ENCODE assay signal across 21 cellular contexts in the genomic region with DNA sequence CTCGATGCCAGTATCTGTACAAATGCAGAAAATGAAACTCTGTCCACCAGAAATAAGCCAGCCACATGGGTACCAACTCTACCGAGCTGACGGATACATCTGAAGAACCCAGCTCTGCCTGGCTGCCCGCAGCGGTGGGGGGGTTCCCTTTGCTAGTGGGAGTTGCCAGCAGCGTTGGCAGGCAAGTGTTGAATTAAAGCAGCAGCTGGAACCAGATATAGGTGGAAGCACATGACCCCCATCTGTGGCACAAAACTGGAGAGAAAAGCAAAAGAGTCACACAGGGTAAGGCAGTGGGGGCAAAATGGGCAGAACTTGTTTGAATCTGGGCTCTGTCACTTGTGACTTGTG. TPM values are rescaled to one million over a fixed set of nuclear protein-coding genes. Genes with fewer than 3 reads are reported as not detected.
DNase-seq lines count a peak whose midpoint lies in the region; ATAC-seq and TF ChIP-seq lines count a peak whose summit lies in the region.
"Had no signal": no experiment of that assay in that cellular context is flagged by ENCODE, and none has a peak within 500 bp of the region (broad histone marks: within the 10 kb centered on the region; RNA-seq: fewer than 3 reads in every experiment).

No MANE protein-coding gene starts in this region.

- H3K9me2 ChIP-seq in OCI-LY7 (ENCODE audit: insufficient read depth, low read length), result no peaks in the 10 kb centered on the region
- H3K9me2 ChIP-seq: SK-N-SH had no signal

- H4K20me1 ChIP-seq in OCI-LY7 (ENCODE audit: insufficient read depth, low read length), result no peaks in the 10 kb centered on the region

- DNase-seq in CD8-positive, alpha-beta T cell, result no peak
- DNase-seq in OCI-LY7 (ENCODE audit: low spot score) (peak; percentile 24), medulla oblongata (ENCODE audit: extremely low spot score) (no peak), right atrium auricular region (ENCODE audit: low spot score) (no peak), cerebellum (ENCODE audit: low spot score) (no peak), SK-N-DZ (ENCODE audit: low spot score) (no peak)
- DNase-seq: activated T-cell treated with anti-CD3 and anti-CD28 coated beads, Interleukin-2, amount 50 U/mL, for 4 hours; DMS79 treated with DMSO at 0.1 percent for 48 hours; foreskin fibroblast; immature natural killer cell; NCI-H1092; NCI-H774; SK-N-SH; stimulated activated CD4-positive, alpha-beta T cell treated with anti-CD3 and anti-CD28 coated beads, Interleukin-2, amount 100 ng/mL, for 48 hours; stimulated activated naive CD4-positive, alpha-beta T cell had no signal

- peaks cover 33% of the 10 kb centered on the region for H3K4me1 Mint-ChIP-seq in CD8-positive, alpha-beta T cell (ENCODE audit: low read depth)
- H3K4me1 Mint-ChIP-seq: immature natural killer cell had no signal

- peak overlapping the region; percentile 79; the same call in 1 of the 2 replicates for H2AFZ ChIP-seq in OCI-LY7 (ENCODE audit: low read length)

- no peak for TF ChIP-seq CTCF in CD8-positive, alpha-beta T cell (IDR thresholded peaks at IDR 0.05)
- no peak for TF ChIP-seq CTCF in OCI-LY7 (conservative IDR thresholded peaks at IDR 0.05; ENCODE audit: low read length)
- TF ChIP-seq CTCF in right atrium auricular region (IDR thresholded peaks at IDR 0.05), result no peak

- intact Hi-C loops in CD8-positive, alpha-beta T cell (cut with DNase I, micrococcal nuclease), result no loop called here
- intact Hi-C loops in OCI-LY7 (cut with micrococcal nuclease; ENCODE audit: unreplicated experiment), result no loop called here

- POLR2A ChIA-PET in CD8-positive, alpha-beta T cell (lab: Charles Lee), result no interaction called here
- POLR2A ChIA-PET in OCI-LY7 (lab: Charles Lee), result interaction anchor here (1.4 to 1.7 kb wide), 2 partner anchors 10 to 42 kb away, joined by 4 to 5 read pairs; no protein-coding TSS in a partner anchor

- no peaks in the 10 kb centered on the region for H3K9me3 Mint-ChIP-seq in CD8-positive, alpha-beta T cell
- H3K9me3 Mint-ChIP-seq: activated T-cell treated with anti-CD3 and anti-CD28 coated beads, Interleukin-2, amount 50 U/mL, for 4 hours; immature natural killer cell; WTC11 had no signal

- ATAC-seq in CD8-positive, alpha-beta T cell, result peak; percentile 40
- peak; percentile 34 for ATAC-seq in HG03060 (IDR thresholded peaks at IDR 0.05; ENCODE audit: low read depth, unreplicated experiment)
- ATAC-seq: activated T-cell treated with anti-CD3 and anti-CD28 coated beads, Interleukin-2, amount 50 U/mL, for 4 hours; WTC11 had no signal

- H3K36me3 Mint-ChIP-seq in CD8-positive, alpha-beta T cell, result no peaks in the 10 kb centered on the region
- H3K36me3 Mint-ChIP-seq: WTC11 had no signal

- no peak overlapping the region for H3K4me3 ChIP-seq in CD8-positive, alpha-beta T cell (ENCODE audit: low read depth, low read length)
- H3K4me3 ChIP-seq in OCI-LY7 (ENCODE audit: low read depth, low read length, poor library complexity, severe bottlenecking) (peak overlapping the region; percentile 35), right atrium auricular region (no peak overlapping the region)
- H3K4me3 ChIP-seq: ascending aorta, vagina had no signal

- no TSS peak for BruUV-seq in OCI-LY7 (replicated peaks; lab: Mats Ljungman, UMichigan)

- H3K27me3 ChIP-seq in CD8-positive, alpha-beta T cell (ENCODE audit: insufficient read depth, low read length), result no peaks in the 10 kb centered on the region
- H3K27me3 ChIP-seq in right atrium auricular region, result no peaks in the 10 kb centered on the region
- H3K27me3 ChIP-seq: ascending aorta, vagina had no signal

- H3K79me2 ChIP-seq in OCI-LY7 (ENCODE audit: insufficient read depth, low read depth, low read length), result no peaks in the 10 kb centered on the region

- H3K36me3 ChIP-seq in CD8-positive, alpha-beta T cell (ENCODE audit: insufficient read depth, low read length), result no peaks in the 10 kb centered on the region
- H3K36me3 ChIP-seq in OCI-LY7 (ENCODE audit: insufficient read depth, low read length) (no peaks in the 10 kb centered on the region; the same call in 1 of the 2 replicates), right atrium auricular region (no peaks in the 10 kb centered on the region)
- H3K36me3 ChIP-seq: ascending aorta, vagina had no signal

- no peak overlapping the region for H3K4me3 Mint-ChIP-seq in CD8-positive, alpha-beta T cell
- H3K4me3 Mint-ChIP-seq: activated T-cell treated with anti-CD3 and anti-CD28 coated beads, Interleukin-2, amount 50 U/mL, for 4 hours; immature natural killer cell; WTC11 had no signal

- H3K27ac ChIP-seq in CD8-positive, alpha-beta T cell (ENCODE audit: low read depth, low read length), result no peak overlapping the region
- H3K27ac ChIP-seq in OCI-LY7 (ENCODE audit: low read depth, low read length, poor library complexity, severe bottlenecking) (peak overlapping the region; percentile 38), right atrium auricular region (no peak overlapping the region)
- H3K27ac ChIP-seq: ascending aorta, vagina had no signal

- no peak overlapping the region for H3K27ac Mint-ChIP-seq in CD8-positive, alpha-beta T cell
- H3K27ac Mint-ChIP-seq: progenitor cell of endocrine pancreas, WTC11 had no signal

- H3K27me3 Mint-ChIP-seq in CD8-positive, alpha-beta T cell (ENCODE audit: low read depth), result no peaks in the 10 kb centered on the region

- H3K4me1 ChIP-seq in CD8-positive, alpha-beta T cell (ENCODE audit: insufficient read depth, low read length), result peaks cover 12% of the 10 kb centered on the region
- H3K4me1 ChIP-seq in OCI-LY7 (ENCODE audit: insufficient read depth, low read length, poor library complexity, severe bottlenecking), result peaks cover 62% of the 10 kb centered on the region
- no peaks in the 10 kb centered on the region for H3K4me1 ChIP-seq in right atrium auricular region
- H3K4me1 ChIP-seq: ascending aorta, vagina had no signal

- H3K4me2 ChIP-seq in OCI-LY7 (ENCODE audit: low read length), result peak overlapping the region; percentile 63
- H3K4me2 ChIP-seq: SK-N-SH had no signal

- no peaks in the 10 kb centered on the region for H3K9me3 ChIP-seq in CD8-positive, alpha-beta T cell (ENCODE audit: low read length)
- no peaks in the 10 kb centered on the region for H3K9me3 ChIP-seq in OCI-LY7 (ENCODE audit: low read length)
- no peaks in the 10 kb centered on the region for H3K9me3 ChIP-seq in right atrium auricular region
- H3K9me3 ChIP-seq: ascending aorta, SK-N-SH, vagina had no signal

- CTCF ChIA-PET in CD8-positive, alpha-beta T cell (lab: Charles Lee), result interaction anchor here (4.4 kb wide), 1 partner anchor 14 kb away, joined by 32 read pairs; no protein-coding TSS in a partner anchor
- CTCF ChIA-PET in OCI-LY7 (lab: Charles Lee; ENCODE audit: unreplicated experiment), result interaction anchor here (1.0 kb wide), 1 partner anchor 15 kb away, joined by 4 read pairs; no protein-coding TSS in a partner anchor

- peak; percentile 10 for TF ChIP-seq POLR2A in GM19193 (IDR thresholded peaks at IDR 0.05; ENCODE audit: extremely low read depth, insufficient read depth, insufficient read length)

RNA-seq across cellular contexts. Expression of gene CRYGS, which starts 17.9 kb away (rescaled TPM):
- total RNA-seq in CD8-positive, alpha-beta T cell, result 1 to 10 TPM; 1.5 to 2.0 TPM
- total RNA-seq in OCI-LY7 (2014; rRNA removed; shearing (Covaris generic)), result 6.5 and 7.0 TPM in 2 replicates
- total RNA-seq in OCI-LY7 (2022) (3.5 and 6.5 TPM in 2 replicates), right atrium auricular region (under 1 TPM in 1 of 2 donors, not detected in 1; 0.67 TPM), cerebellum (3.5 TPM)
- 1.3 and 1.9 TPM in 2 replicates for polyA plus RNA-seq in SK-N-DZ (2014; cell fraction: cytosol; rRNA removed)
- polyA plus RNA-seq in SK-N-DZ (2014; cell fraction: nucleus; rRNA removed), result 10.8 and 19.4 TPM in 2 replicates
- total RNA-seq: ascending aorta, vagina had no signal

RNA-seq across cellular contexts. Expression of gene TBCCD1, which starts 40.9 kb away (rescaled TPM):
- total RNA-seq in CD8-positive, alpha-beta T cell, result 10 to 100 TPM in 1 of 2 experiments, 1 to 10 TPM in 1; 9.9 to 10.6 TPM
- 24.2 and 27.0 TPM in 2 replicates for total RNA-seq in OCI-LY7 (2014; rRNA removed; shearing (Covaris generic))
- total RNA-seq in OCI-LY7 (2022) (21.3 and 21.9 TPM in 2 replicates), right atrium auricular region (10 to 100 TPM in 1 of 2 donors, 1 to 10 TPM in 1; 8.6 to 10.3 TPM), cerebellum (24.4 TPM)
- polyA plus RNA-seq in SK-N-DZ (2014; cell fraction: cytosol; rRNA removed), result 21.4 and 22.3 TPM in 2 replicates
- polyA plus RNA-seq in SK-N-DZ (2014; cell fraction: nucleus; rRNA removed), result 13.0 and 19.8 TPM in 2 replicates

RNA-seq across cellular contexts. Expression of gene DNAJB11, which starts 44.3 kb away (rescaled TPM):
- total RNA-seq in CD8-positive, alpha-beta T cell, result 10 to 100 TPM; 70.2 to 73.4 TPM
- total RNA-seq in OCI-LY7 (2014; rRNA removed; shearing (Covaris generic)), result 73.0 and 78.7 TPM in 2 replicates
- 53.2 and 61.1 TPM in 2 replicates for total RNA-seq in OCI-LY7 (2022)
- total RNA-seq in right atrium auricular region, result 10 to 100 TPM; 39.1 to 39.3 TPM
- 30.1 TPM for total RNA-seq in cerebellum
- 57.5 and 63.4 TPM in 2 replicates for polyA plus RNA-seq in SK-N-DZ (2014; cell fraction: cytosol; rRNA removed)
- polyA plus RNA-seq in SK-N-DZ (2014; cell fraction: nucleus; rRNA removed), result 66.3 and 68.3 TPM in 2 replicates
